1 cellular context compared by ENCODE assay signal in genomic region chr4:112208137-112209095, GRCh38.
TF ChIP-seq lines count a peak whose summit lies in the region.

No MANE protein-coding gene starts in this region.

TF ChIP-seq in HepG2, 621 proteins besides CTCF, POLR2A, EP300 and RAD21 (continued from another document and continues in another):
- TF ChIP-seq PATZ1 (CRISPR knock-in tag; IDR thresholded peaks at IDR 0.05) (peak; percentile 91), FOXO1 (CRISPR knock-in tag; IDR thresholded peaks at IDR 0.05) (peak; percentile 86), TFE3 (CRISPR knock-in tag; IDR thresholded peaks at IDR 0.05) (peak; percentile 56; the same call in 1 of the 2 replicates), ERF (CRISPR knock-in tag; IDR thresholded peaks at IDR 0.05) (0 out of 2 replicates have a peak, but pooled peaks have one; percentile 62), ARID3A (IDR thresholded peaks at IDR 0.05; ENCODE audit: low read depth, low read length) (0 out of 2 replicates have a peak, but pooled peaks have one; percentile 45), HNF4G (IDR thresholded peaks at IDR 0.05; ENCODE audit: borderline replicate concordance, low read depth, low read length) (peak; percentile 81), HNF4G (CRISPR knock-in tag; IDR thresholded peaks at IDR 0.05; ENCODE audit: borderline replicate concordance, low read depth) (peak; percentile 93), ZNF687 (CRISPR knock-in tag; IDR thresholded peaks at IDR 0.05) (peak; percentile 34; the same call in 1 of the 2 replicates), FOXK1 (CRISPR knock-in tag; IDR thresholded peaks at IDR 0.05; ENCODE audit: borderline replicate concordance, low read depth) (peak; percentile 67), CEBPB (IDR thresholded peaks at IDR 0.05; ENCODE audit: borderline replicate concordance, low read depth, low read length) (peak; percentile 68), ESRRA (CRISPR knock-in tag; IDR thresholded peaks at IDR 0.05; ENCODE audit: low read depth) (peak; percentile 40), ARID4A (CRISPR knock-in tag; IDR thresholded peaks at IDR 0.05; ENCODE audit: borderline replicate concordance) (peak; percentile 55; the same call in 1 of the 2 replicates), JUNB (CRISPR knock-in tag; IDR thresholded peaks at IDR 0.05; ENCODE audit: borderline replicate concordance) (0 out of 2 replicates have a peak, but pooled peaks have one; percentile 70), GATA4 (IDR thresholded peaks at IDR 0.05; ENCODE audit: borderline replicate concordance, low read depth) (peak; percentile 80; the same call in 1 of the 2 replicates), JUN (CRISPR knock-in tag; IDR thresholded peaks at IDR 0.05) (peak; percentile 89), ZNF12 (CRISPR knock-in tag; IDR thresholded peaks at IDR 0.05) (peak; percentile 61; the same call in 1 of the 2 replicates), HNF4A (CRISPR knock-in tag; IDR thresholded peaks at IDR 0.05) (peak; percentile 96), RERE (CRISPR knock-in tag; IDR thresholded peaks at IDR 0.05; ENCODE audit: low read depth) (peak; percentile 65; the same call in 1 of the 2 replicates), POGZ (CRISPR knock-in tag; IDR thresholded peaks at IDR 0.05) (peak; percentile 91), SOX13 (IDR thresholded peaks at IDR 0.05) (peak; percentile 70), SOX13 (CRISPR knock-in tag; conservative IDR thresholded peaks at IDR 0.05 in 1 of 2, IDR thresholded peaks at IDR 0.05 in 1 of 2) (peak in 1 of 2 experiments; percentile 89; a peak in 2 of 4 replicates), ZNF501 (CRISPR knock-in tag; IDR thresholded peaks at IDR 0.05) (peak; percentile 67), HIVEP1 (CRISPR knock-in tag; IDR thresholded peaks at IDR 0.05) (peak; percentile 88), ZNF124 (CRISPR knock-in tag; IDR thresholded peaks at IDR 0.05) (peak; percentile 28; the same call in 1 of the 2 replicates), SKI (IDR thresholded peaks at IDR 0.05; ENCODE audit: partially characterized antibody) (peak; percentile 73), ZNF792 (CRISPR knock-in tag; IDR thresholded peaks at IDR 0.05) (peak; percentile 66; the same call in 1 of the 2 replicates), ZNF609 (CRISPR knock-in tag; IDR thresholded peaks at IDR 0.05; ENCODE audit: borderline replicate concordance) (peak; percentile 86)
